ENCODE assay signal across 8 cellular contexts in the genomic region with DNA sequence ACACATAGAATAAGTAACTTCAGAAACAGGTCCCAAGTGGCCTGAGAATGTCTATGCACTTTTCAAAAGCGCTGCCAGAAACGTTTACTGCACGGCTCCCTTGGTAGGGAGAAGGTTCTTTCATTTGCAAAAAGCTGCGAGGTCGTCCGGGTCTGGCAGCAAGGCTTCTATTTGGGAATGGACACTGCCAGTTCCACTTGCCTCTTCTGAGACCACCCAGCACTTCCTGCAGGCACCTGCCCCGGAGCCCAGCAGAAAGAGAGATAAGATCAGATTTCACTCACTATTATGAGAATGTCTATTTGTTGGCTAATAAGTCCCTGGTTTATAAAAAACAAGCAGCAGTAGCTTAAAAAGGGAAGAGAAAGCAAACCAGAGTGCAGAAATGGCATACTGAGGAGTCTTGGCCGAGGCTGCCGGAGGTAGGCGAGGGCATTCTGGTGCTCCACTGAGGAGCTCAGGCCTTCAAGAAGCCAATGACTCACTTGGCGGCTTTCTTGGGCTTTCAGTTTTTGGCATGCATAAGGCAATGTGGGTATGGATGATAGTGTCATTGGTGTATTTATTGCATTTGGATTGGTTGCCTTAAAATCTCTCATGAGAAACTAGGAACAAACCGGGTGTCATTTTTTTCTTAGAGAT.
DNase-seq lines count a peak whose midpoint lies in the region; ATAC-seq lines count a peak whose summit lies in the region.

No MANE protein-coding gene starts in this region.

- H3K27ac ChIP-seq in HUES6 (ENCODE audit: low read depth, low read length) = no peak overlapping the region

- ATAC-seq in GM19328 (IDR thresholded peaks at IDR 0.05; ENCODE audit: unreplicated experiment) = peak; percentile 18
- no peak for ATAC-seq in HG02840 (IDR thresholded peaks at IDR 0.05; ENCODE audit: low FRiP score, unreplicated experiment)

- peak; percentile 62 for DNase-seq in cerebellum (ENCODE audit: low spot score)
- DNase-seq in middle frontal gyrus (ENCODE audit: extremely low spot score, low spot score) = peak; percentile 36
- no peak for DNase-seq in NCI-H187 (lab: John Stamatoyannopoulos, UW)
- no peak for DNase-seq in NCI-H2081 (lab: John Stamatoyannopoulos, UW)
- no peak for DNase-seq in UCSD-AML1 (lab: John Stamatoyannopoulos, UW; ENCODE audit: unreplicated experiment)

- peak overlapping the region; percentile 37; the same call in 1 of the 2 replicates for H3K4me3 ChIP-seq in HUES6 (ENCODE audit: low read depth, low read length)

- peaks cover 18% of the 10 kb centered on the region; the same call in 1 of the 2 replicates for H3K9me3 ChIP-seq in HUES6 (ENCODE audit: control insufficient read depth, insufficient read depth, low read depth, low read length)

- no peaks in the 10 kb centered on the region for H3K27me3 ChIP-seq in HUES6 (ENCODE audit: control insufficient read depth, insufficient read depth, low read length)

- H3K9ac ChIP-seq in HUES6 (ENCODE audit: low read length) = no peak overlapping the region

- H3K4me1 ChIP-seq in HUES6 (ENCODE audit: control insufficient read depth, insufficient read depth, low read length) = peaks cover 8% of the 10 kb centered on the region; the same call in 1 of the 2 replicates

- no peaks in the 10 kb centered on the region for H3K36me3 ChIP-seq in HUES6 (ENCODE audit: control insufficient read depth, insufficient read depth, low read length)

Comparison
In these comparisons a context has a peak if more than half of its experiments do, and no peak if none do; other contexts are left out.
1. DNase-seq: peak in cerebellum (single experiment) and middle frontal gyrus (single experiment); none in NCI-H187 (0 of 2), NCI-H2081 (0 of 2) and UCSD-AML1 (single experiment).